8 cellular contexts compared by ENCODE assay signal in the genomic region with DNA sequence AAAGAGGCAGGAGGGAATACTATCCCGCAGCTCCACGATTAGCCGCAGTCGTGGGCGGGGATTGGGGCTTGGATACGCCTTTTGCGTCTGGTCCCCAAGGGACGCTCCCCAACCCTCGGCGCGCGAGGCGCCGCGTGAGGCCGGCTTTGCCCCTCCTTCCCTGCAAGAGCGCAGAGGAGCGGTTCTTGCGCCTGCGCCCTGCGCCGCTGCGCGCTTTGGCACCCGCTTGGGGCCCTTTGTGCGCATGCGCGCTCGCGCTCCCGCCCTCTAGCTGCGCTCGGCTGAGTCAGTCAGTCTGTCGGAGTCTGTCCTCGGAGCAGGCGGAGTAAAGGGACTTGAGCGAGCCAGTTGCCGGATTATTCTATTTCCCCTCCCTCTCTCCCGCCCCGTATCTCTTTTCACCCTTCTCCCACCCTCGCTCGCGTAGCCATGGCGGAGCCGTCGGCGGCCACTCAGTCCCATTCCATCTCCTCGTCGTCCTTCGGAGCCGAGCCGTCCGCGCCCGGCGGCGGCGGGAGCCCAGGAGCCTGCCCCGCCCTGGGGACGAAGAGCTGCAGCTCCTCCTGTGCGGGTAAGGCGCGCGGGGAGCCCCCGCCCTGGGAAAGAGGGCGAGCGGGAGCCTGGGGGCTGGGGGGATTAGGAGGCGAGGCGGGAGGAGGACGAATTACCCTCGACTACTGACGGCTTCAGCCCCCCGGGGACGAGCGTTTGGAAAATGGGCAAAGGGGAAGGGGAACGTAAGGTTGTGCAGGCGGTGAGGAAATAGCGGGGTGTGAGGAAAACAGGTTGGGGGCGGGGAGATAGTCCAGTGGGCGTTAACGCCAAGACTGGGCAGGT. TPM values are rescaled to one million over a fixed set of nuclear protein-coding genes. Genes with fewer than 3 reads are reported as not detected.
DNase-seq lines count a peak whose midpoint lies in the region; ATAC-seq and TF ChIP-seq lines count a peak whose summit lies in the region.

A gene with protein sequence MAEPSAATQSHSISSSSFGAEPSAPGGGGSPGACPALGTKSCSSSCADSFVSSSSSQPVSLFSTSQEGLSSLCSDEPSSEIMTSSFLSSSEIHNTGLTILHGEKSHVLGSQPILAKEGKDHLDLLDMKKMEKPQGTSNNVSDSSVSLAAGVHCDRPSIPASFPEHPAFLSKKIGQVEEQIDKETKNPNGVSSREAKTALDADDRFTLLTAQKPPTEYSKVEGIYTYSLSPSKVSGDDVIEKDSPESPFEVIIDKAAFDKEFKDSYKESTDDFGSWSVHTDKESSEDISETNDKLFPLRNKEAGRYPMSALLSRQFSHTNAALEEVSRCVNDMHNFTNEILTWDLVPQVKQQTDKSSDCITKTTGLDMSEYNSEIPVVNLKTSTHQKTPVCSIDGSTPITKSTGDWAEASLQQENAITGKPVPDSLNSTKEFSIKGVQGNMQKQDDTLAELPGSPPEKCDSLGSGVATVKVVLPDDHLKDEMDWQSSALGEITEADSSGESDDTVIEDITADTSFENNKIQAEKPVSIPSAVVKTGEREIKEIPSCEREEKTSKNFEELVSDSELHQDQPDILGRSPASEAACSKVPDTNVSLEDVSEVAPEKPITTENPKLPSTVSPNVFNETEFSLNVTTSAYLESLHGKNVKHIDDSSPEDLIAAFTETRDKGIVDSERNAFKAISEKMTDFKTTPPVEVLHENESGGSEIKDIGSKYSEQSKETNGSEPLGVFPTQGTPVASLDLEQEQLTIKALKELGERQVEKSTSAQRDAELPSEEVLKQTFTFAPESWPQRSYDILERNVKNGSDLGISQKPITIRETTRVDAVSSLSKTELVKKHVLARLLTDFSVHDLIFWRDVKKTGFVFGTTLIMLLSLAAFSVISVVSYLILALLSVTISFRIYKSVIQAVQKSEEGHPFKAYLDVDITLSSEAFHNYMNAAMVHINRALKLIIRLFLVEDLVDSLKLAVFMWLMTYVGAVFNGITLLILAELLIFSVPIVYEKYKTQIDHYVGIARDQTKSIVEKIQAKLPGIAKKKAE (plus strand): TSS at position 293 of the 837 bp plus-strand sequence. CDS start 137 bp downstream, at position 430.

- peak within 1 kb of the TSS; percentile 86 to 98 (median 93) for H3K4me3 Mint-ChIP-seq in IgD-negative memory B cell

- H3K36me3 Mint-ChIP-seq in IgD-negative memory B cell, result no peaks in the 10 kb centered on the region

- peak; percentile 12 for TF ChIP-seq CTCF in mucosa of descending colon (IDR thresholded peaks at IDR 0.05)

- peak within 1 kb of the TSS; percentile 80 to 98 (median 90) for H3K27ac Mint-ChIP-seq in IgD-negative memory B cell

- peaks cover 16% of the 10 kb centered on the region for H3K4me1 ChIP-seq in mucosa of descending colon (ENCODE audit: low read depth)

- H3K4me1 Mint-ChIP-seq in IgD-negative memory B cell, result peaks cover 13 to 29% (median 23%) of the 10 kb centered on the region in 3 donors

- intact Hi-C loops in mucosa of descending colon (cut with DNase I, micrococcal nuclease), result no loop called here

- peak within 1 kb of the TSS; percentile 46 for H3K4me3 ChIP-seq in mucosa of descending colon

- peak within 1 kb of the TSS; percentile 79 for H3K27ac ChIP-seq in epithelial cell of prostate

- H3K27me3 Mint-ChIP-seq in IgD-negative memory B cell, result no peaks in the 10 kb centered on the region

- no peaks in the 10 kb centered on the region for H3K9me3 Mint-ChIP-seq in IgD-negative memory B cell

- peak; percentile 81 for ATAC-seq in GM21529 (IDR thresholded peaks at IDR 0.05; ENCODE audit: unreplicated experiment)
- peak; percentile 97 for ATAC-seq in mucosa of descending colon

- H3K36me3 ChIP-seq in mucosa of descending colon (ENCODE audit: low read depth), result no peaks in the 10 kb centered on the region

- H3K9me3 ChIP-seq in mucosa of descending colon, result no peaks in the 10 kb centered on the region

- DNase-seq in DMS 273 treated with DMSO at 0.1 percent for 48 hours (lab: John Stamatoyannopoulos, UW), result peak; percentile 84
- peak; percentile 66 for DNase-seq in OCI-M2 (lab: John Stamatoyannopoulos, UW; ENCODE audit: unreplicated experiment)
- peak; percentile 94 for DNase-seq in activated T-cell treated with anti-CD3 and anti-CD28 coated beads for 4 hours
- DNase-seq in epithelial cell of prostate (ENCODE audit: low read depth, low spot score), result peak; percentile 82
- DNase-seq in mucosa of descending colon, result peak; percentile 97 to 99 (median 99)
- DNase-seq in stimulated activated CD8-positive, alpha-beta memory T cell treated with anti-CD3 and anti-CD28 coated beads, Interleukin-4, amount 100 ng/mL, for 24 hours (ENCODE audit: low read depth), result peak; percentile 98

RNA-seq across cellular contexts. Expression of the gene that starts here (rescaled TPM):
- polyA plus RNA-seq in IgD-negative memory B cell, result 27.1 TPM
- 100 to 1,000 TPM; 111 to 129 (median 115) TPM for total RNA-seq in mucosa of descending colon

Comparison
In these comparisons a context has a peak if more than half of its experiments do, and no peak if none do; other contexts are left out.
1. Peak in every context shown above with its lines: DNase-seq, ATAC-seq, H3K4me3 ChIP-seq and H3K27ac ChIP-seq.